In the genomic region with DNA sequence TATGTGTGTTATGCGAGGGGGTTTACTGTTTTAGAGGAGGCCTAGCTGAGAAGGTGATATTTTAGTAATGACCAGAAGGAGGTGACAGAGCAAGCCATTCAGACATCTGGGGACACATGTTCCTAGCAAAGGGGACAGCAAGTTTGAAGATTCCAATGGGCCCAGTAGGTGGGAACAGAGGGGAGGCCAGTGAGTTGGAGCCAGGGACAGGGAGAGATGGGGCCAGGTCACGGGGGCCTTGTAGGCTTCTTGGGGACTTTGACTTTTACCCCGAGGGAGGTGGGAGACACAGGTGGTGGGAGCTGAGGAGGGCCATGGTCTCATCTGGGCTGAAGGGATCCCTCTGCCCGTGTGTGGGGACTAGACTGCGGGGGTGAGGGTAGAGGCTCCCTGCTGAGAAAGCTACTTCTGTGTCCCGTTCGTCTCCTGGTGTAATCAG, we compare ENCODE assay signal across 1 cellular context.
TF ChIP-seq lines count a peak whose summit lies in the region.

No MANE protein-coding gene starts in this region.

TF ChIP-seq in GM23338, 12 proteins besides CTCF, POLR2A, EP300 and RAD21 (continued from another document):
- TF ChIP-seq, protein P1, sequence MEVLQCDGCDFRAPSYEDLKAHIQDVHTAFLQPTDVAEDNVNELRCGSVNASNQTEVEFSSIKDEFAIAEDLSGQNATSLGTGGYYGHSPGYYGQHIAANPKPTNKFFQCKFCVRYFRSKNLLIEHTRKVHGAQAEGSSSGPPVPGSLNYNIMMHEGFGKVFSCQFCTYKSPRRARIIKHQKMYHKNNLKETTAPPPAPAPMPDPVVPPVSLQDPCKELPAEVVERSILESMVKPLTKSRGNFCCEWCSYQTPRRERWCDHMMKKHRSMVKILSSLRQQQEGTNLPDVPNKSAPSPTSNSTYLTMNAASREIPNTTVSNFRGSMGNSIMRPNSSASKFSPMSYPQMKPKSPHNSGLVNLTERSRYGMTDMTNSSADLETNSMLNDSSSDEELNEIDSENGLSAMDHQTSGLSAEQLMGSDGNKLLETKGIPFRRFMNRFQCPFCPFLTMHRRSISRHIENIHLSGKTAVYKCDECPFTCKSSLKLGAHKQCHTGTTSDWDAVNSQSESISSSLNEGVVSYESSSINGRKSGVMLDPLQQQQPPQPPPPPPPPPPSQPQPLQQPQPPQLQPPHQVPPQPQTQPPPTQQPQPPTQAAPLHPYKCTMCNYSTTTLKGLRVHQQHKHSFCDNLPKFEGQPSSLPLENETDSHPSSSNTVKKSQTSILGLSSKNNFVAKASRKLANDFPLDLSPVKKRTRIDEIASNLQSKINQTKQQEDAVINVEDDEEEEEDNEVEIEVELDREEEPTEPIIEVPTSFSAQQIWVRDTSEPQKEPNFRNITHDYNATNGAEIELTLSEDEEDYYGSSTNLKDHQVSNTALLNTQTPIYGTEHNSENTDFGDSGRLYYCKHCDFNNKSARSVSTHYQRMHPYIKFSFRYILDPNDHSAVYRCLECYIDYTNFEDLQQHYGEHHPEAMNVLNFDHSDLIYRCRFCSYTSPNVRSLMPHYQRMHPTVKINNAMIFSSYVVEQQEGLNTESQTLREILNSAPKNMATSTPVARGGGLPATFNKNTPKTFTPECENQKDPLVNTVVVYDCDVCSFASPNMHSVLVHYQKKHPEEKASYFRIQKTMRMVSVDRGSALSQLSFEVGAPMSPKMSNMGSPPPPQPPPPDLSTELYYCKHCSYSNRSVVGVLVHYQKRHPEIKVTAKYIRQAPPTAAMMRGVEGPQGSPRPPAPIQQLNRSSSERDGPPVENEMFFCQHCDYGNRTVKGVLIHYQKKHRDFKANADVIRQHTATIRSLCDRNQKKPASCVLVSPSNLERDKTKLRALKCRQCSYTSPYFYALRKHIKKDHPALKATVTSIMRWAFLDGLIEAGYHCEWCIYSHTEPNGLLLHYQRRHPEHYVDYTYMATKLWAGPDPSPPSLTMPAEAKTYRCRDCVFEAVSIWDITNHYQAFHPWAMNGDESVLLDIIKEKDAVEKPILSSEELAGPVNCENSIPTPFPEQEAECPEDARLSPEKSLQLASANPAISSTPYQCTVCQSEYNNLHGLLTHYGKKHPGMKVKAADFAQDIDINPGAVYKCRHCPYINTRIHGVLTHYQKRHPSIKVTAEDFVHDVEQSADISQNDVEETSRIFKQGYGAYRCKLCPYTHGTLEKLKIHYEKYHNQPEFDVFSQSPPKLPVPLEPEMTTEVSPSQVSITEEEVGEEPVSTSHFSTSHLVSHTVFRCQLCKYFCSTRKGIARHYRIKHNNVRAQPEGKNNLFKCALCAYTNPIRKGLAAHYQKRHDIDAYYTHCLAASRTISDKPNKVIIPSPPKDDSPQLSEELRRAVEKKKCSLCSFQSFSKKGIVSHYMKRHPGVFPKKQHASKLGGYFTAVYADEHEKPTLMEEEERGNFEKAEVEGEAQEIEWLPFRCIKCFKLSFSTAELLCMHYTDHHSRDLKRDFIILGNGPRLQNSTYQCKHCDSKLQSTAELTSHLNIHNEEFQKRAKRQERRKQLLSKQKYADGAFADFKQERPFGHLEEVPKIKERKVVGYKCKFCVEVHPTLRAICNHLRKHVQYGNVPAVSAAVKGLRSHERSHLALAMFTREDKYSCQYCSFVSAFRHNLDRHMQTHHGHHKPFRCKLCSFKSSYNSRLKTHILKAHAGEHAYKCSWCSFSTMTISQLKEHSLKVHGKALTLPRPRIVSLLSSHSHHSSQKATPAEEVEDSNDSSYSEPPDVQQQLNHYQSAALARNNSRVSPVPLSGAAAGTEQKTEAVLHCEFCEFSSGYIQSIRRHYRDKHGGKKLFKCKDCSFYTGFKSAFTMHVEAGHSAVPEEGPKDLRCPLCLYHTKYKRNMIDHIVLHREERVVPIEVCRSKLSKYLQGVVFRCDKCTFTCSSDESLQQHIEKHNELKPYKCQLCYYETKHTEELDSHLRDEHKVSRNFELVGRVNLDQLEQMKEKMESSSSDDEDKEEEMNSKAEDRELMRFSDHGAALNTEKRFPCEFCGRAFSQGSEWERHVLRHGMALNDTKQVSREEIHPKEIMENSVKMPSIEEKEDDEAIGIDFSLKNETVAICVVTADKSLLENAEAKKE (CRISPR knock-in tag; IDR thresholded peaks at IDR 0.05), result no peak
- TF ChIP-seq EZH2 (IDR thresholded peaks at IDR 0.05; ENCODE audit: low read depth, unreplicated experiment), result no peak
- TF ChIP-seq, protein P2, sequence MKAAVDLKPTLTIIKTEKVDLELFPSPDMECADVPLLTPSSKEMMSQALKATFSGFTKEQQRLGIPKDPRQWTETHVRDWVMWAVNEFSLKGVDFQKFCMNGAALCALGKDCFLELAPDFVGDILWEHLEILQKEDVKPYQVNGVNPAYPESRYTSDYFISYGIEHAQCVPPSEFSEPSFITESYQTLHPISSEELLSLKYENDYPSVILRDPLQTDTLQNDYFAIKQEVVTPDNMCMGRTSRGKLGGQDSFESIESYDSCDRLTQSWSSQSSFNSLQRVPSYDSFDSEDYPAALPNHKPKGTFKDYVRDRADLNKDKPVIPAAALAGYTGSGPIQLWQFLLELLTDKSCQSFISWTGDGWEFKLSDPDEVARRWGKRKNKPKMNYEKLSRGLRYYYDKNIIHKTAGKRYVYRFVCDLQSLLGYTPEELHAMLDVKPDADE (IDR thresholded peaks at IDR 0.05), result no peak
